In genomic region chr17:3953542-3953941, GRCh38 we compare ENCODE assay signal across 26 cellular contexts. TPM values are rescaled to one million over a fixed set of nuclear protein-coding genes. Genes with fewer than 3 reads are reported as not detected.
"Had no signal": no experiment of that assay in that cellular context is flagged by ENCODE, and none has a peak within 500 bp of the region (broad histone marks: within the 10 kb centered on the region; RNA-seq: fewer than 3 reads in every experiment).

No MANE protein-coding gene starts in this region.

- H2AFZ ChIP-seq: parathyroid adenoma had no signal

- H3K4me3 ChIP-seq: esophagus muscularis mucosa, gastrocnemius medialis, prostate gland, right lobe of liver, testis, tibial nerve, upper lobe of right lung, vagina had no signal

- H3K27me3 ChIP-seq: esophagus muscularis mucosa, gastrocnemius medialis, right lobe of liver, testis, tibial nerve, upper lobe of right lung, vagina had no signal

- DNase-seq: effector memory CD8-positive, alpha-beta T cell; gastrocnemius medialis; glutamatergic neuron; mammary epithelial cell; natural killer cell; occipital lobe; right lobe of liver; stimulated activated CD4-positive, alpha-beta T cell treated with anti-CD3 and anti-CD28 coated beads, Interleukin-4, amount 100 ng/mL, for 1 hour; stimulated activated CD8-positive, alpha-beta memory T cell treated with anti-CD3 and anti-CD28 coated beads, Interleukin-4, amount 100 ng/mL, for 48 hours; stimulated activated naive B cell treated with anti-CD40 and anti-IgM and Interleukin-4, amounts not matched to agents 10 μg/mL and 1 μg/mL and 100 μg/mL, for 72 hours; stimulated activated naive CD8-positive, alpha-beta T cell treated with anti-CD3 and anti-CD28 coated beads, Interleukin-15, amount 100 ng/mL, for 72 hours; testis; upper lobe of right lung had no signal

- H3K4me1 ChIP-seq: gastrocnemius medialis, parathyroid adenoma, prostate gland, right lobe of liver, tibial nerve, vagina had no signal

- ATAC-seq: effector memory CD8-positive, alpha-beta T cell; gastrocnemius medialis; left lobe of liver; natural killer cell; stimulated activated naive B cell treated with anti-CD40 and anti-IgM and Interleukin-4, amounts not matched to agents 10 μg/mL and 1 μg/mL and 100 μg/mL, for 72 hours; stimulated activated naive CD8-positive, alpha-beta T cell treated with anti-CD3 and anti-CD28 coated beads, Interleukin-15, amount 100 ng/mL, for 72 hours had no signal

- H3K9me3 ChIP-seq: esophagus muscularis mucosa, gastrocnemius medialis, prostate gland, right lobe of liver, testis, tibial nerve, upper lobe of right lung, vagina had no signal

- H3K27ac Mint-ChIP-seq: dendritic cell treated with granulocyte-macrophage colony-stimulating factor and Interleukin-4, amounts not matched to agents 40 ng/mL and 50 ng/mL, for 4 days; mesothelial cell of epicardium had no signal

- H3K27me3 Mint-ChIP-seq: dendritic cell treated with granulocyte-macrophage colony-stimulating factor and Interleukin-4, amounts not matched to agents 40 ng/mL and 50 ng/mL, for 4 days; effector memory CD8-positive, alpha-beta T cell; stimulated activated naive B cell treated with anti-CD40 and anti-IgM and Interleukin-4, amounts not matched to agents 10 μg/mL and 1 μg/mL and 100 μg/mL, for 72 hours; stimulated activated naive CD8-positive, alpha-beta T cell treated with anti-CD3 and anti-CD28 coated beads, Interleukin-15, amount 100 ng/mL, for 72 hours had no signal

- H3K27ac ChIP-seq: epithelial cell of prostate, esophagus muscularis mucosa, gastrocnemius medialis, parathyroid adenoma, prostate gland, right lobe of liver, testis, tibial nerve, upper lobe of right lung, vagina had no signal

- H3K36me3 ChIP-seq: gastrocnemius medialis, prostate gland, right lobe of liver, tibial nerve, vagina had no signal

- H3K79me2 ChIP-seq: parathyroid adenoma had no signal

- H3K36me3 Mint-ChIP-seq: mesothelial cell of epicardium, natural killer cell had no signal

- FAIRE-seq: colon, islet of Langerhans had no signal

- H3K9ac ChIP-seq: parathyroid adenoma had no signal

- H3K9me3 Mint-ChIP-seq: dendritic cell treated with granulocyte-macrophage colony-stimulating factor and Interleukin-4, amounts not matched to agents 40 ng/mL and 50 ng/mL, for 4 days; effector memory CD8-positive, alpha-beta T cell; mesothelial cell of epicardium; natural killer cell; neural crest cell; stimulated activated naive B cell treated with anti-CD40 and anti-IgM and Interleukin-4, amounts not matched to agents 10 μg/mL and 1 μg/mL and 100 μg/mL, for 72 hours; stimulated activated naive CD8-positive, alpha-beta T cell treated with anti-CD3 and anti-CD28 coated beads, Interleukin-15, amount 100 ng/mL, for 72 hours had no signal

- H3K4me1 Mint-ChIP-seq: mesothelial cell of epicardium, neural crest cell had no signal

- H3K4me3 Mint-ChIP-seq: dendritic cell treated with granulocyte-macrophage colony-stimulating factor and Interleukin-4, amounts not matched to agents 40 ng/mL and 50 ng/mL, for 4 days; effector memory CD8-positive, alpha-beta T cell; mesothelial cell of epicardium; natural killer cell; neural crest cell; stimulated activated naive B cell treated with anti-CD40 and anti-IgM and Interleukin-4, amounts not matched to agents 10 μg/mL and 1 μg/mL and 100 μg/mL, for 72 hours; stimulated activated naive CD8-positive, alpha-beta T cell treated with anti-CD3 and anti-CD28 coated beads, Interleukin-15, amount 100 ng/mL, for 72 hours had no signal

RNA-seq across cellular contexts. Expression of gene ATP2A3, which starts 10.7 kb away (rescaled TPM):
- polyA plus RNA-seq: mammary epithelial cell had no signal

RNA-seq across cellular contexts. Expression of gene P2RX1, which starts 37.3 kb away (rescaled TPM):
- total RNA-seq: mammary epithelial cell, neural crest cell, occipital lobe, renal cortical epithelial cell had no signal
- polyA plus RNA-seq: mammary epithelial cell had no signal
